In genomic region chr4:8773124-8773931, GRCh38 we compare ENCODE assay signal across 12 cellular contexts.
DNase-seq lines count a peak whose midpoint lies in the region; ATAC-seq lines count a peak whose summit lies in the region.
"Had no signal": no experiment of that assay in that cellular context is flagged by ENCODE, and none has a peak within 500 bp of the region (broad histone marks: within the 10 kb centered on the region; RNA-seq: fewer than 3 reads in every experiment).

No MANE protein-coding gene starts in this region.

- no peak overlapping the region for H3K4me3 ChIP-seq in aorta (ENCODE audit: low read length in 2 of 2)
- H3K4me3 ChIP-seq: K562 had no signal

- peak; percentile 22 for DNase-seq in Right ventricle myocardium superior
- no peak for DNase-seq in left cardiac atrium
- peak; percentile 59 for DNase-seq in cardiac septum (ENCODE audit: low spot score)
- peak; percentile 81 for DNase-seq in mesenteric fat pad (ENCODE audit: low spot score)
- DNase-seq in aorta, result peak; percentile 32 to 64
- no peak for DNase-seq in effector CD4-positive, alpha-beta T cell
- no peak for DNase-seq in NCI-H526 treated with DMSO at 0.1 percent for 48 hours (lab: John Stamatoyannopoulos, UW)
- DNase-seq: Calu3; CD4-positive, alpha-beta T cell; PC-3 had no signal

- H3K36me3 ChIP-seq in aorta (ENCODE audit: control insufficient read depth in 1 of 2, insufficient read depth in 2 of 2, low read length in 1 of 2), result no peaks in the 10 kb centered on the region

- H3K9me3 ChIP-seq in aorta (ENCODE audit: control insufficient read depth, low read length), result no peaks in the 10 kb centered on the region

- H3K27me3 ChIP-seq in aorta (ENCODE audit: control insufficient read depth in 1 of 2, insufficient read depth in 2 of 2, low read length in 1 of 2), result no peaks in the 10 kb centered on the region

- 82 to 84% methylated on average over 36 of the region's 36 CpGs for WGBS in aorta, 2 donors

- intact Hi-C loops in Right ventricle myocardium superior (cut with DNase I), result no loop called here
- intact Hi-C loops in left cardiac atrium (cut with DNase I), result no loop called here
- intact Hi-C loops in cardiac septum (cut with DNase I), result no loop called here
- intact Hi-C loops in aorta (cut with DNase I), result no loop called here

- no peaks in the 10 kb centered on the region for H3K4me1 ChIP-seq in aorta (ENCODE audit: control insufficient read depth in 1 of 2, insufficient read depth in 2 of 2, low read length in 2 of 2)

- ATAC-seq in Right ventricle myocardium superior (ENCODE audit: poor library complexity) (no peak), left cardiac atrium (no peak), aorta (ENCODE audit: low FRiP score) (no peak), GM18502 (IDR thresholded peaks at IDR 0.05; ENCODE audit: poor library complexity, unreplicated experiment) (no peak)
- ATAC-seq: K562, PC-3 had no signal

- H3K27ac ChIP-seq in aorta (ENCODE audit: low read depth in 1 of 2, low read length in 2 of 2), result no peak overlapping the region

Comparison
In these comparisons a context has a peak if more than half of its experiments do, and no peak if none do; other contexts are left out.
1. DNase-seq: peak in Right ventricle myocardium superior (single experiment), cardiac septum (single experiment), mesenteric fat pad (single experiment) and aorta (2 of 2); none in left cardiac atrium (single experiment), effector CD4-positive, alpha-beta T cell (single experiment) and NCI-H526 treated with DMSO at 0.1 percent for 48 hours (single experiment).